8 cellular contexts compared by ENCODE assay signal in genomic region chr6:44096615-44097014, GRCh38. TPM values are rescaled to one million over a fixed set of nuclear protein-coding genes. Genes with fewer than 3 reads are reported as not detected.
DNase-seq lines count a peak whose midpoint lies in the region; ATAC-seq, FAIRE-seq and TF ChIP-seq lines count a peak whose summit lies in the region.

No MANE protein-coding gene starts in this region.

- no peaks in the 10 kb centered on the region for H3K27me3 ChIP-seq in left lung

- no peak for FAIRE-seq in D721Med (lab: Jason Lieb, UNC)

- intact Hi-C loops in left lung (cut with DNase I) = loop anchor here (5.0 kb wide), 1 partner anchor 56 kb away; no protein-coding TSS in a partner anchor

- TF ChIP-seq CTCF in D721Med (IDR thresholded peaks at IDR 0.05; ENCODE audit: insufficient read depth, missing control alignments) (peak; percentile 87), left lung (IDR thresholded peaks at IDR 0.05) (peak; percentile 65 to 88)

- ATAC-seq in left lung (peak; percentile 85), GM19452 (IDR thresholded peaks at IDR 0.05; ENCODE audit: unreplicated experiment) (no peak)

- no peaks in the 10 kb centered on the region for H3K4me1 ChIP-seq in left lung

- H3K4me3 ChIP-seq in left lung = no peak overlapping the region

- no peaks in the 10 kb centered on the region for H3K9me3 ChIP-seq in left lung

- peak; percentile 58 for DNase-seq in D721Med (ENCODE audit: insufficient read length, low spot score)
- DNase-seq in HCEC 1CT = peak; percentile 57
- peak; percentile 95 for DNase-seq in NCI-H2196 (lab: John Stamatoyannopoulos, UW; ENCODE audit: unreplicated experiment)
- DNase-seq in activated CD4-positive, CD25-positive, alpha-beta regulatory T cell treated with anti-CD3 and anti-CD28 coated beads, Interleukin-2, amount 50 U/mL, for 72 hours = peak; percentile 67
- DNase-seq in caudate nucleus (lab: John Stamatoyannopoulos, UW) = peak in 53 of 61 donors; percentile 6 to 75 (median 39)
- DNase-seq in left lung = peak; percentile 79 to 87
- DNase-seq in stimulated activated CD4-positive, alpha-beta T cell treated with anti-CD3 and anti-CD28 coated beads, TNF-alpha, amount 100 ng/mL, for 1 hour (ENCODE audit: low read depth in 3 of 3, low spot score in 1 of 3) = peak; percentile 49 to 61 (median 57)

- H3K27ac ChIP-seq in caudate nucleus (ENCODE audit: low read depth, low read length) (no peak overlapping the region), left lung (no peak overlapping the region)

- H3K36me3 ChIP-seq in left lung = peaks cover 0 to 9% of the 10 kb centered on the region in 2 donors

RNA-seq across cellular contexts. Expression of gene MRPL14, which starts 30.6 kb away (rescaled TPM):
- total RNA-seq in left lung = 100 to 1,000 TPM in 1 of 2 donors, 10 to 100 TPM in 1; 85.5 to 100 TPM

RNA-seq across cellular contexts. Expression of gene TMEM63B, which starts 30.7 kb away (rescaled TPM):
- total RNA-seq in left lung = 100 to 1,000 TPM in 1 of 2 donors, 10 to 100 TPM in 1; 79.9 to 186 TPM

Comparison
In these comparisons a context has a peak if more than half of its experiments do, and no peak if none do; other contexts are left out.
1. DNase-seq: peak in every context shown above with its lines; median percentile 95 in NCI-H2196; 83 in left lung; 67 in activated CD4-positive, CD25-positive, alpha-beta regulatory T cell treated with anti-CD3 and anti-CD28 coated beads, Interleukin-2, amount 50 U/mL, for 72 hours; 58 in D721Med; 57 in HCEC 1CT; 57 in stimulated activated CD4-positive, alpha-beta T cell treated with anti-CD3 and anti-CD28 coated beads, TNF-alpha, amount 100 ng/mL, for 1 hour; 39 in caudate nucleus.